ENCODE assay signal across 12 cellular contexts in the genomic region with DNA sequence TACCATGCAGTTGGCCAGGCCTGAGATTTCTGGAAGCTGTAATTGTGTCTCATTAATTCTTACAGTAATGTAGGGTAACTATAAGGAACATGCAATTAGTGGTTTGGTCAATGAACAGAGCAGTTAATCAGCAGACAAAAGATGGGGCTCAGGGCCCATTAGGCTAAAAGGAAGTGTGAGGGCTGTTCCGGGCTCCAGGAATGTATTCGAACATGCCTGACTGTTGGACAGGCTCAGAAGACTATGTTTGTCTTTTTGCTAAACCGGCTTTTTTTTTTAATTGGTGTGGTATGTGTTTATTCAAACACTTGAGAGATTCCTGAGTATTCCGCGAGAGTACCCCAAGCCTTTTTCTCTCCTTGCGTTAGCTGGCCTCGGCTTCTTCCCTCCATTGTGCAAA.
"Had no signal": no experiment of that assay in that cellular context is flagged by ENCODE, and none has a peak within 500 bp of the region (broad histone marks: within the 10 kb centered on the region; RNA-seq: fewer than 3 reads in every experiment).

No MANE protein-coding gene starts in this region.

- H3K27ac ChIP-seq: cardiac muscle cell, esophagus muscularis mucosa, suprapubic skin had no signal

- H3K4me3 ChIP-seq: cardiac muscle cell, esophagus muscularis mucosa, suprapubic skin had no signal

- H3K9me3 ChIP-seq: esophagus muscularis mucosa, suprapubic skin had no signal

- H3K27me3 ChIP-seq: cardiac muscle cell had no signal

- DNase-seq: activated CD4-positive, alpha-beta memory T cell treated with anti-CD3 and anti-CD28 coated beads, Interleukin-2, amount 10 ng/mL, durations not matched to agents 7 days and 5 days; activated CD4-positive, alpha-beta T cell treated with anti-CD3 and anti-CD28 coated beads for 1 hour; activated gamma-delta T cell; activated naive CD8-positive, alpha-beta T cell treated with anti-CD3 and anti-CD28 coated beads, Interleukin-2, amount 10 ng/mL, durations not matched to agents 7 days and 5 days; activated T-cell treated with anti-CD3 and anti-CD28 coated beads, Interleukin-2, amount 50 U/mL, for 48 hours; anterior cingulate cortex; nephron progenitor cell; stimulated activated CD4-positive, alpha-beta T cell treated with anti-CD3 and anti-CD28 coated beads, Interleukin-2, amount 100 ng/mL, for 48 hours; stimulated activated naive CD8-positive, alpha-beta T cell treated with anti-CD3 and anti-CD28 coated beads, Interleukin-15, Interleukin-2, amounts not matched to agents 100 U/mL and 50 U/mL, for 24 hours had no signal

- H3K4me1 ChIP-seq: esophagus muscularis mucosa, suprapubic skin had no signal

- H3K36me3 ChIP-seq: cardiac muscle cell, esophagus muscularis mucosa, suprapubic skin had no signal

- ATAC-seq: stimulated activated naive CD8-positive, alpha-beta T cell treated with anti-CD3 and anti-CD28 coated beads, Interleukin-15, Interleukin-2, amounts not matched to agents 100 U/mL and 50 U/mL, for 24 hours had no signal
